In the genomic region with DNA sequence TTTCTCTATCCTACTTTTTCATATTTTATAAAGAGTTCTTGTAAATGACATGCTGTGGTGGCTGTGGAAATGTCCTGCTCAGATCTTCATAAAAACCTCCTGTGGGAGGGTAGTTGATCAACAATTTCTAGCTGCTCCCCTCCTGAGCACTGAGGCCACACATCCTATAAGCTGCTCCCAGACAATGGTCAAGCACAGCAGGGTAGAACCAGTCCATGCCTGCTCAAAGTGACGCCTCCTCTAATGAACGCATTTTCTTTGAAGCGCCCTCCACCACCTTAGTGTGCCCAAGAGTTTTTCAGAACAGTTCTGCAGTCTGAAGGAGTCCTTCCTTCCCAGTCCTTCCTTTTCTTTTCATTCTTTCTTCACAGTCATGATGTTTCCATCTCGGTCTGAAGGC, we compare ENCODE assay signal across 20 cellular contexts.
DNase-seq lines count a peak whose midpoint lies in the region; ATAC-seq and TF ChIP-seq lines count a peak whose summit lies in the region.
"Had no signal": no experiment of that assay in that cellular context is flagged by ENCODE, and none has a peak within 500 bp of the region (broad histone marks: within the 10 kb centered on the region; RNA-seq: fewer than 3 reads in every experiment).

No MANE protein-coding gene starts in this region.

- H3K27ac Mint-ChIP-seq in WTC11 = no peak overlapping the region
- H3K27ac Mint-ChIP-seq: B cell; CD4-positive, CD25-positive, alpha-beta regulatory T cell; CD8-positive, alpha-beta T cell had no signal

- no peak overlapping the region for H3K9ac ChIP-seq in neuronal stem cell (ENCODE audit: low read depth, low read length, poor library complexity)
- H3K9ac ChIP-seq: BLaER1 had no signal

- peaks cover 4% of the 10 kb centered on the region; the same call in 1 of the 2 replicates for H3K27me3 Mint-ChIP-seq in WTC11 (ENCODE audit: low read depth)
- H3K27me3 Mint-ChIP-seq: B cell; CD4-positive, CD25-positive, alpha-beta regulatory T cell had no signal

- DNase-seq in NCI-H146 (lab: John Stamatoyannopoulos, UW) (peak; percentile 6), NCI-H146 treated with DMSO at 0.1 percent for 48 hours (lab: John Stamatoyannopoulos, UW; ENCODE audit: unreplicated experiment) (no peak), WTC11 (ENCODE audit: low spot score) (no peak), neuronal stem cell (ENCODE audit: low spot score) (no peak), NCI-H345 (lab: John Stamatoyannopoulos, UW) (no peak), G401 (ENCODE audit: low spot score) (no peak), Right ventricle myocardium inferior (ENCODE audit: missing footprints) (no peak)
- DNase-seq: Caco-2; CD4-positive, CD25-positive, alpha-beta regulatory T cell; CD8-positive, alpha-beta T cell; DMS153; DND-41; GDM1; GOT3; HCEC 1CT had no signal

- no peak overlapping the region for H2BK12ac ChIP-seq in neuronal stem cell (ENCODE audit: low read length)

- peak overlapping the region; percentile 67 for H2AFZ ChIP-seq in neuronal stem cell (ENCODE audit: low read length)

- no peak overlapping the region for H3K27ac ChIP-seq in neuronal stem cell (replicated peaks; ENCODE audit: low read length)
- H3K27ac ChIP-seq: 22Rv1, BLaER1, C4-2B had no signal

- H3K14ac ChIP-seq in neuronal stem cell (ENCODE audit: low read length) = no peak overlapping the region

- no CpG with 5 or more reads among the region's 4 CpGs for WGBS in neuronal stem cell (ENCODE audit: extremely low coverage in 2 of 2, insufficient read length in 2 of 2, insufficient replicate concordance in 1 of 2), 2 donors

- H3K4me3 Mint-ChIP-seq in WTC11 = no peak overlapping the region
- H3K4me3 Mint-ChIP-seq: B cell; CD4-positive, CD25-positive, alpha-beta regulatory T cell; CD8-positive, alpha-beta T cell had no signal

- peaks cover 34% of the 10 kb centered on the region for H3K4me1 Mint-ChIP-seq in WTC11
- H3K4me1 Mint-ChIP-seq: B cell; CD4-positive, CD25-positive, alpha-beta regulatory T cell had no signal

- H3K4me3 ChIP-seq in neuronal stem cell (ENCODE audit: low read length in 2 of 2) = no peak overlapping the region
- H3K4me3 ChIP-seq: BLaER1, GM12878 had no signal

- no peak overlapping the region for H3K18ac ChIP-seq in neuronal stem cell (ENCODE audit: low read length)

- TF ChIP-seq CTCF in WTC11 (IDR thresholded peaks at IDR 0.05) = no peak

- H4K8ac ChIP-seq in neuronal stem cell (ENCODE audit: low read depth, low read length) = no peak overlapping the region

- CTCF ChIA-PET in WTC11 (lab: Charles Lee) = no interaction called here

- H2BK120ac ChIP-seq in neuronal stem cell (ENCODE audit: low read depth, low read length) = no peak overlapping the region

- no peak overlapping the region for H2AK5ac ChIP-seq in neuronal stem cell (ENCODE audit: low read depth, low read length)

- H3K4ac ChIP-seq in neuronal stem cell (ENCODE audit: low read length) = no peak overlapping the region

- no peak overlapping the region for H2BK5ac ChIP-seq in neuronal stem cell (ENCODE audit: low read length)

- H4K91ac ChIP-seq in neuronal stem cell (ENCODE audit: low read depth, low read length, poor library complexity) = no peak overlapping the region

- no peaks in the 10 kb centered on the region for H3K9me3 ChIP-seq in neuronal stem cell (replicated peaks in 1 of 2; ENCODE audit: control insufficient read depth in 2 of 2, insufficient read depth in 1 of 2, low read depth in 1 of 2, low read length in 2 of 2)
- H3K9me3 ChIP-seq: BLaER1, Caco-2 had no signal

- H3K36me3 Mint-ChIP-seq in WTC11 = peaks cover 3% of the 10 kb centered on the region; the same call in 1 of the 2 replicates
- H3K36me3 Mint-ChIP-seq: CD4-positive, CD25-positive, alpha-beta regulatory T cell; CD8-positive, alpha-beta T cell had no signal

- H3K36me3 ChIP-seq in neuronal stem cell (replicated peaks in 1 of 2; ENCODE audit: control insufficient read depth in 2 of 2, insufficient read depth in 2 of 2, low read length in 2 of 2) = no peaks in the 10 kb centered on the region
- H3K36me3 ChIP-seq: BLaER1 had no signal

- peaks cover 8 to 12% of the 10 kb centered on the region in 2 donors for H3K4me1 ChIP-seq in neuronal stem cell (ENCODE audit: control insufficient read depth in 2 of 2, insufficient read depth in 1 of 2, low read depth in 1 of 2, low read length in 2 of 2)
- H3K4me1 ChIP-seq: BLaER1, Caco-2 had no signal

- H3K9me3 Mint-ChIP-seq in WTC11 = peaks cover 15% of the 10 kb centered on the region
- H3K9me3 Mint-ChIP-seq: CD8-positive, alpha-beta T cell had no signal

- intact Hi-C loops in Right ventricle myocardium inferior (cut with DNase I) = no loop called here

- in situ Hi-C loops in G401 (cut with HindIII; ENCODE audit: low sequenced_read_pairs) = no loop called here

- no peak overlapping the region for H3K4me2 ChIP-seq in neuronal stem cell (ENCODE audit: insufficient read depth, low read length, poor library complexity, severe bottlenecking)
- H3K4me2 ChIP-seq: BLaER1 had no signal

- no peak overlapping the region for H2BK15ac ChIP-seq in neuronal stem cell (ENCODE audit: low read length)

- no peaks in the 10 kb centered on the region for H3K79me1 ChIP-seq in neuronal stem cell (ENCODE audit: low read depth, low read length)

- POLR2A ChIA-PET in WTC11 (lab: Charles Lee) = no interaction called here

- H3K23ac ChIP-seq in neuronal stem cell (ENCODE audit: low read depth, low read length, poor library complexity) = no peak overlapping the region

- ATAC-seq in WTC11 = peak; percentile 64
- ATAC-seq in Right ventricle myocardium inferior = no peak
- ATAC-seq: CD8-positive, alpha-beta T cell; GM12878 had no signal

- no peaks in the 10 kb centered on the region for H3K27me3 ChIP-seq in neuronal stem cell (ENCODE audit: control insufficient read depth in 3 of 3, insufficient read depth in 3 of 3, low read depth in 1 of 3, low read length in 3 of 3)
- H3K27me3 ChIP-seq: BLaER1 had no signal

TF ChIP-seq in WTC11, 78 proteins besides CTCF, POLR2A, EP300 and RAD21:
- TF ChIP-seq, protein P1, sequence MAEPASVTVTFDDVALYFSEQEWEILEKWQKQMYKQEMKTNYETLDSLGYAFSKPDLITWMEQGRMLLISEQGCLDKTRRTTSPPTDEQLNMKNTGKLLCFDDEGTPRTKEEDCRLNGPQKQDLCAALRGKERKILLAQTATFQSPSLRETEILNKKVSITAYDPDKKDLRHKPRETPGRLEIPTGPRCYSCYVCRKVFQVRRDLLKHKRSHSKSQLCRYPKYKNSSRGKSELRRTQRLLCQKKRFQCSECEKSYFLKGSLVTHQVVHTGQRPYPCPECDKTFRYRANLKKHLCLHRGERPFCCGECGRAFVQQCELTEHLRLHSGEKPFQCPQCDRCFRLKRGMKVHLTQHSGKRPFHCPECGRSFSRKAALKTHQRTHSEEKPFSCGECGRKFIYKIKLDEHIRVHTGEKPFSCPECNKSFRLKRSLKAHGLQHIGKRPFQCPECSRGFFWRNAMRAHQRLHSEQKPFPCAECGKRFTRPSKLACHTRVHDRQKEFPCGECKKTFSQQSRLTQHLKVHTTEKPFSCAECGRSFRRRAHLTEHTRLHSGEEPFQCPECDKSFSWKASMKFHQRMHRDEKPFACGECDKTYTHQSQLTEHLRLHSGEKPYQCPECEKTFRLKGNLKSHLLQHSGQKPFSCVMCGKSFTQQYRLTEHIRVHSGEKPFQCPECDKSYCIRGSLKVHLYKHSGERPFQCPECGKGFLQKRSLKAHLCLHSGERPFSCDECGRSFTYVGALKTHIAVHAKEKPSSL (CRISPR knock-in tag; conservative IDR thresholded peaks at IDR 0.05) = no peak
- TF ChIP-seq MLX (CRISPR knock-in tag; IDR thresholded peaks at IDR 0.05) (no peak), GABPB1 (CRISPR knock-in tag; IDR thresholded peaks at IDR 0.05) (no peak), NFATC4 (CRISPR knock-in tag; IDR thresholded peaks at IDR 0.05) (no peak), USF1 (CRISPR knock-in tag; IDR thresholded peaks at IDR 0.05) (no peak), ZNF263 (CRISPR knock-in tag; IDR thresholded peaks at IDR 0.05; ENCODE audit: low read depth) (no peak), ZNF317 (CRISPR knock-in tag; IDR thresholded peaks at IDR 0.05; ENCODE audit: borderline replicate concordance, low read depth) (no peak), ATF1 (CRISPR knock-in tag; IDR thresholded peaks at IDR 0.05) (no peak)
- TF ChIP-seq, protein P2, sequence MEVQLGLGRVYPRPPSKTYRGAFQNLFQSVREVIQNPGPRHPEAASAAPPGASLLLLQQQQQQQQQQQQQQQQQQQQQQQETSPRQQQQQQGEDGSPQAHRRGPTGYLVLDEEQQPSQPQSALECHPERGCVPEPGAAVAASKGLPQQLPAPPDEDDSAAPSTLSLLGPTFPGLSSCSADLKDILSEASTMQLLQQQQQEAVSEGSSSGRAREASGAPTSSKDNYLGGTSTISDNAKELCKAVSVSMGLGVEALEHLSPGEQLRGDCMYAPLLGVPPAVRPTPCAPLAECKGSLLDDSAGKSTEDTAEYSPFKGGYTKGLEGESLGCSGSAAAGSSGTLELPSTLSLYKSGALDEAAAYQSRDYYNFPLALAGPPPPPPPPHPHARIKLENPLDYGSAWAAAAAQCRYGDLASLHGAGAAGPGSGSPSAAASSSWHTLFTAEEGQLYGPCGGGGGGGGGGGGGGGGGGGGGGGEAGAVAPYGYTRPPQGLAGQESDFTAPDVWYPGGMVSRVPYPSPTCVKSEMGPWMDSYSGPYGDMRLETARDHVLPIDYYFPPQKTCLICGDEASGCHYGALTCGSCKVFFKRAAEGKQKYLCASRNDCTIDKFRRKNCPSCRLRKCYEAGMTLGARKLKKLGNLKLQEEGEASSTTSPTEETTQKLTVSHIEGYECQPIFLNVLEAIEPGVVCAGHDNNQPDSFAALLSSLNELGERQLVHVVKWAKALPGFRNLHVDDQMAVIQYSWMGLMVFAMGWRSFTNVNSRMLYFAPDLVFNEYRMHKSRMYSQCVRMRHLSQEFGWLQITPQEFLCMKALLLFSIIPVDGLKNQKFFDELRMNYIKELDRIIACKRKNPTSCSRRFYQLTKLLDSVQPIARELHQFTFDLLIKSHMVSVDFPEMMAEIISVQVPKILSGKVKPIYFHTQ (CRISPR knock-in tag; IDR thresholded peaks at IDR 0.05) = no peak
